Comparison of ENCODE assay signal across 8 cellular contexts in the genomic region with DNA sequence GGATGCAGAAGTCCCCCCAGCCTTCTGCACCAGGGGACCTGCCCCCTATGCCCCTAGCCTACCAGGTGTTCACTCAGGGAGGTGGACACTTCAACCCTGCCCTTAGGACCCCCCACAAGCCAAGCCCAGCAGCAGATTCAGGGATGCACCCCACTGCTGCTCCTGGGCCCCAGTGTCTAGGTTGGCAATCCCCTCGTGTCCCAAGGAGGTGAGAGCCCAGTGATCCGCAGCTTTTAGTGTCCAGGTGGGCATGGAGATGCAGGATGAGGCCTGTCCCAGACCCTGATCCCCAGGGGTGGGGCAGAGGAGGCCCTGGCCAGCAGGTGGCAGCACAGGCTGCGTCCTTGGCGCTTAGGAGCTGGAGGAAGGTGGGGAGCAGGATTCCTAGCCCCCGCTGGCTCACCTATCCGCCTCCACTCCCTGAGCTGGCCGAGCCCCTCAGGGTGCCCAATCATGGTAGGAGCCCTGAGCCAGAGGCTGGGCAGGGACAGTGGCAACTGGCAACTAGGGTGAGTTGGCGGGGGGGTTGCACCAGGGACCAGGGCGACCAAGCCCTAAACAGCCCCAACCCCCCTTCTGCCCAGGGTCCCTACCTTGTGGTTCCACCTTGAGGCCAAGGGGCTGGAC. TPM values are rescaled to one million over a fixed set of nuclear protein-coding genes. Genes with fewer than 3 reads are reported as not detected.
DNase-seq lines count a peak whose midpoint lies in the region; ATAC-seq, FAIRE-seq and TF ChIP-seq lines count a peak whose summit lies in the region.

No MANE protein-coding gene starts in this region.

- 11% methylated on average over 9 of the region's 9 CpGs for WGBS in mammary epithelial cell (ENCODE audit: low coverage, missing lambda C conversion rate)

- H3K4me3 Mint-ChIP-seq in Caco-2 (ENCODE audit: unreplicated experiment): peak overlapping the region; percentile 74

- in situ Hi-C loops in mammary epithelial cell (cut with MboI; ENCODE audit: low sequenced_read_pairs in 2 of 2): no loop called here

- no peak overlapping the region for H2AFZ ChIP-seq in mammary epithelial cell (ENCODE audit: low read depth, low read length)

- DNase-seq in Caco-2 (peak; percentile 78 to 83), T-helper 9 cell (peak; percentile 66), mammary epithelial cell (peak; percentile 30), kidney (peak; percentile 87), dedifferentiated amniotic fluid mesenchymal stem cell (ENCODE audit: extremely low spot score) (no peak)
- peak; percentile 60 to 62 for DNase-seq in stimulated activated CD4-positive, alpha-beta T cell treated with anti-CD3 and anti-CD28 coated beads, Interleukin-2, amount 100 ng/mL, for 48 hours

- H3K36me3 Mint-ChIP-seq in Caco-2 (ENCODE audit: insufficient read depth, unreplicated experiment): peaks cover 44% of the 10 kb centered on the region

- H3K27ac ChIP-seq in HUES48 (ENCODE audit: low read depth, low read length) (peak overlapping the region; percentile 47), mammary epithelial cell (ENCODE audit: insufficient read depth, low read depth, low read length) (no peak overlapping the region), kidney (ENCODE audit: low read depth in 2 of 2, low read length in 2 of 2) (peak overlapping the region; percentile 42 to 80)

- no peaks in the 10 kb centered on the region for H3K79me2 ChIP-seq in mammary epithelial cell (ENCODE audit: insufficient read depth, low read length)

- FAIRE-seq in kidney (lab: Jason Lieb, UNC): no peak

- H3K9me3 ChIP-seq in Caco-2: no peaks in the 10 kb centered on the region
- no peaks in the 10 kb centered on the region for H3K9me3 ChIP-seq in HUES48 (ENCODE audit: control insufficient read depth, insufficient read depth, low read length)
- H3K9me3 ChIP-seq in mammary epithelial cell (replicated peaks; ENCODE audit: insufficient read depth, low read length): no peaks in the 10 kb centered on the region
- no peaks in the 10 kb centered on the region for H3K9me3 ChIP-seq in kidney (ENCODE audit: control insufficient read depth in 1 of 2, low read length in 2 of 2)

- ATAC-seq in GM21390 (IDR thresholded peaks at IDR 0.05; ENCODE audit: unreplicated experiment): no peak

- H3K27me3 Mint-ChIP-seq in Caco-2 (ENCODE audit: insufficient read depth, unreplicated experiment): no peaks in the 10 kb centered on the region

- H3K9ac ChIP-seq in HUES48 (ENCODE audit: low read depth, low read length) (no peak overlapping the region), mammary epithelial cell (ENCODE audit: insufficient read depth, low read length) (no peak overlapping the region), kidney (ENCODE audit: low read length in 2 of 2) (peak overlapping the region; percentile 41 to 51)

- no peaks in the 10 kb centered on the region for H4K20me1 ChIP-seq in mammary epithelial cell (ENCODE audit: insufficient read depth, low read length)

- dilution Hi-C loops in mammary epithelial cell (cut with HindIII; ENCODE audit: low sequenced_read_pairs): no loop called here

- BruUV-seq in Caco-2 (replicated peaks; lab: Mats Ljungman, UMichigan) (no TSS peak), mammary epithelial cell (replicated peaks; lab: Mats Ljungman, UMichigan) (no TSS peak)

- H3K4me2 ChIP-seq in mammary epithelial cell (ENCODE audit: insufficient read depth, low read depth, low read length): no peak overlapping the region

- intact Hi-C loops in Caco-2 (cut with micrococcal nuclease; ENCODE audit: unreplicated experiment) (loop anchor here (1.0 kb wide), 1 partner anchor 28 kb away; no protein-coding TSS in a partner anchor), mammary epithelial cell (cut with micrococcal nuclease) (loop anchor here (1.0 kb wide), 1 partner anchor 28 kb away; no protein-coding TSS in a partner anchor), kidney (cut with DNase I) (no loop called here)

- H3K27me3 ChIP-seq in Caco-2 (replicated peaks; ENCODE audit: control insufficient read depth, insufficient read depth, low read length) (no peaks in the 10 kb centered on the region), HUES48 (ENCODE audit: control insufficient read depth, insufficient read depth, low read length) (peaks cover 7% of the 10 kb centered on the region), mammary epithelial cell (ENCODE audit: insufficient read depth, low read length) (peaks cover 19% of the 10 kb centered on the region)

- POLR2A ChIA-PET in Caco-2 (lab: Charles Lee): no interaction called here

- H3K4me1 ChIP-seq in Caco-2 (peaks cover 19% of the 10 kb centered on the region), HUES48 (ENCODE audit: control insufficient read depth, insufficient read depth, low read length) (peaks cover 23% of the 10 kb centered on the region; the same call in 1 of the 2 replicates), mammary epithelial cell (ENCODE audit: insufficient read depth, low read length) (peaks cover 37% of the 10 kb centered on the region), kidney (ENCODE audit: control insufficient read depth in 1 of 2, insufficient read depth in 1 of 2, low read depth in 1 of 2, low read length in 2 of 2) (peaks cover 13 to 27% of the 10 kb centered on the region in 2 donors)

- CTCF ChIA-PET in Caco-2 (lab: Charles Lee): interaction anchor here (0.6 to 2.8 kb wide), 12 partner anchors 9 to 221 kb away, joined by 3 to 49 read pairs (median 5); a partner anchor contains a TSS
- CTCF ChIA-PET in mammary epithelial cell (lab: Charles Lee; ENCODE audit: low non-redundant PET): interaction anchor here (0.6 to 1.1 kb wide), 4 partner anchors 22 to 462 kb away, joined by 3 to 6 read pairs (median 4); no protein-coding TSS in a partner anchor

- peaks cover 7% of the 10 kb centered on the region for H3K4me1 Mint-ChIP-seq in Caco-2 (ENCODE audit: low read depth, unreplicated experiment)

- TF ChIP-seq CTCF in Caco-2 (IDR thresholded peaks at IDR 0.05; ENCODE audit: insufficient read depth in 1 of 2, low read depth in 1 of 2, low read length in 1 of 2, severe bottlenecking in 1 of 2, unreplicated experiment in 1 of 2) (peak; percentile 93 to 94), mammary epithelial cell (conservative IDR thresholded peaks at IDR 0.05 in 1 of 2, IDR thresholded peaks at IDR 0.05 in 1 of 2; ENCODE audit: extremely low read depth in 1 of 2, insufficient read depth in 1 of 2, low read depth in 1 of 2, low read length in 2 of 2) (peak; percentile 85 to 97), kidney (IDR thresholded peaks at IDR 0.05; ENCODE audit: borderline replicate concordance, extremely low read depth, insufficient read depth) (peak; percentile 79)

- H3K4me3 ChIP-seq in Caco-2 (ENCODE audit: low read depth, low read length) (peak overlapping the region; percentile 95), HUES48 (ENCODE audit: low read depth, low read length) (no peak overlapping the region), mammary epithelial cell (replicated peaks in 1 of 3; ENCODE audit: insufficient read depth in 1 of 3, low read depth in 2 of 3, low read length in 3 of 3) (no peak overlapping the region), kidney (ENCODE audit: low read length in 2 of 2) (no peak overlapping the region)

- H3K27ac Mint-ChIP-seq in Caco-2 (ENCODE audit: unreplicated experiment): peak overlapping the region; percentile 40

- H3K9me3 Mint-ChIP-seq in Caco-2 (ENCODE audit: unreplicated experiment): no peaks in the 10 kb centered on the region

- H3K36me3 ChIP-seq in Caco-2 (ENCODE audit: control insufficient read depth, insufficient read depth, low read length): peaks cover 9% of the 10 kb centered on the region
- peaks cover 18% of the 10 kb centered on the region for H3K36me3 ChIP-seq in HUES48 (ENCODE audit: control insufficient read depth, insufficient read depth, low read length)
- H3K36me3 ChIP-seq in mammary epithelial cell (ENCODE audit: insufficient read depth, low read length): no peaks in the 10 kb centered on the region
- no peaks in the 10 kb centered on the region for H3K36me3 ChIP-seq in kidney (ENCODE audit: control insufficient read depth in 1 of 2, insufficient read depth in 2 of 2, low read length in 2 of 2)

RNA-seq across cellular contexts. Expression of a gene that starts 4.1 kb away (rescaled TPM):
- 611 and 645 TPM in 2 replicates for total RNA-seq in Caco-2 (2022)
- 10 to 100 TPM in 1 of 2 donors, 1 to 10 TPM in 1; 8.7 to 45.8 TPM for total RNA-seq in mammary epithelial cell
- polyA plus RNA-seq in mammary epithelial cell: 6.4 TPM
- not detected for polyA minus RNA-seq in mammary epithelial cell
- 539 TPM for total RNA-seq in kidney
- 916 TPM for polyA plus RNA-seq in kidney (ENCODE audit: insufficient read depth, low read depth, low replicate concordance)

RNA-seq across cellular contexts. Expression of a gene that starts 10.5 kb away (rescaled TPM):
- total RNA-seq in Caco-2 (2022): 20.8 and 22.3 TPM in 2 replicates
- total RNA-seq in mammary epithelial cell: 10 to 100 TPM in 1 of 2 donors, 1 to 10 TPM in 1; 8.8 to 13.3 TPM
- polyA plus RNA-seq in mammary epithelial cell: 7.7 TPM
- polyA minus RNA-seq in mammary epithelial cell: 3.9 TPM
- 16.0 TPM for total RNA-seq in kidney
- polyA plus RNA-seq in kidney (ENCODE audit: insufficient read depth, low read depth, low replicate concordance): 11.9 TPM

RNA-seq across cellular contexts. Expression of a gene that starts 43.9 kb away (rescaled TPM):
- total RNA-seq in Caco-2 (2022) (28.9 and 31.6 TPM in 2 replicates), mammary epithelial cell (10 to 100 TPM; 31.3 to 39.0 TPM), kidney (64.5 TPM)
- polyA plus RNA-seq in mammary epithelial cell (9.1 TPM), kidney (ENCODE audit: insufficient read depth, low read depth, low replicate concordance) (17.1 TPM)
- 25.3 TPM for polyA minus RNA-seq in mammary epithelial cell

RNA-seq across cellular contexts. Expression of a gene that starts 44.2 kb away (rescaled TPM):
- total RNA-seq in Caco-2 (2022) (40.6 and 50.7 TPM in 2 replicates), mammary epithelial cell (10 to 100 TPM; 22.3 to 49.3 TPM), kidney (40.7 TPM)
- polyA plus RNA-seq in mammary epithelial cell (18.1 TPM), kidney (ENCODE audit: insufficient read depth, low read depth, low replicate concordance) (65.1 TPM)
- not detected for polyA minus RNA-seq in mammary epithelial cell

Comparison
In these comparisons a context has a peak if more than half of its experiments do, and no peak if none do; other contexts are left out.
1. H3K9ac ChIP-seq: peak in kidney (2 of 2); none in HUES48 (single experiment) and mammary epithelial cell (single experiment).
2. RNA of a gene that starts 4.1 kb away (total RNA-seq): 611 to 645 TPM in Caco-2 and 539 TPM in kidney (single experiment); 8.7 to 45.8 TPM in mammary epithelial cell; every median in the first group is over 10 times any median in the second.
3. Peak in every context shown above with its lines, with median percentiles within 50 percentile points of each other: CTCF ChIP-seq.